In the genomic region with DNA sequence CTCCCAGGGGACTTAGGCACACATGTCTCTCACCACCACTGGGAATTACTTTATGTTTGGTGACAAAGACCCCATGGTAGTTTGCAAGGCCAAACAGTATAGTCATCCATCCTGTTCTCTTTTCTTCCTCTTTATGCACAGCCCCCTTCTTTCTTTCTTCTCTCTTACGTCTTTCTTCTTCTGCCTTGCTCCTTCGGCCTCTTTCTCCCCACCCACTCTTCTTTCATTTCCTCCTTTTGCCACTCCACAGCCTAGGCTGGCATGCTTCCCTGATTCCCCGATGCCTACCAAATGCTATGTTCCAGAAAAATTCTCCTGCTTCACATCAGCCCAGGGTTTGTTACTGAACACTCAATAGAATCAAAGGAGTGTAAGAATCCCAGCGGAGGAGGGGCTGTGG, we compare ENCODE assay signal across 1 cellular context.
TF ChIP-seq lines count a peak whose summit lies in the region.

No MANE protein-coding gene starts in this region.

TF ChIP-seq in H1, 55 proteins besides CTCF, POLR2A, EP300 and RAD21 (continued from another document):
- TF ChIP-seq SP2 (IDR thresholded peaks at IDR 0.05; ENCODE audit: low read length) (no peak), ASH2L (IDR thresholded peaks at IDR 0.05; ENCODE audit: low read length) (no peak), MAFK (IDR thresholded peaks at IDR 0.05; ENCODE audit: low read depth, low read length) (no peak), TAF1 (IDR thresholded peaks at IDR 0.05; ENCODE audit: low read depth, low read length) (no peak), YY1 (IDR thresholded peaks at IDR 0.05; ENCODE audit: low read depth, low read length) (no peak), EZH2 (IDR thresholded peaks at IDR 0.05; ENCODE audit: low read depth, low read length, severe bottlenecking) (no peak), NRF1 (IDR thresholded peaks at IDR 0.05; ENCODE audit: low read depth, low read length) (no peak), TCF12 (IDR thresholded peaks at IDR 0.05; ENCODE audit: low read depth, low read length) (no peak), PHF8 (conservative IDR thresholded peaks at IDR 0.05; ENCODE audit: low read depth, low read length) (no peak), EGR1 (IDR thresholded peaks at IDR 0.05; ENCODE audit: borderline replicate concordance, low read depth, low read length) (no peak), JUND (IDR thresholded peaks at IDR 0.05; ENCODE audit: low read length) (no peak), TAF7 (optimal IDR thresholded peaks at IDR 0.05; ENCODE audit: borderline replicate concordance, low read depth, low read length) (no peak), BACH1 (IDR thresholded peaks at IDR 0.05; ENCODE audit: low read length) (no peak), CEBPB (IDR thresholded peaks at IDR 0.05; ENCODE audit: low read depth, low read length) (no peak)
- TF ChIP-seq, protein P1, sequence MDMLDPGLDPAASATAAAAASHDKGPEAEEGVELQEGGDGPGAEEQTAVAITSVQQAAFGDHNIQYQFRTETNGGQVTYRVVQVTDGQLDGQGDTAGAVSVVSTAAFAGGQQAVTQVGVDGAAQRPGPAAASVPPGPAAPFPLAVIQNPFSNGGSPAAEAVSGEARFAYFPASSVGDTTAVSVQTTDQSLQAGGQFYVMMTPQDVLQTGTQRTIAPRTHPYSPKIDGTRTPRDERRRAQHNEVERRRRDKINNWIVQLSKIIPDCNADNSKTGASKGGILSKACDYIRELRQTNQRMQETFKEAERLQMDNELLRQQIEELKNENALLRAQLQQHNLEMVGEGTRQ (IDR thresholded peaks at IDR 0.05; ENCODE audit: low read length): no peak
- TF ChIP-seq, protein P2, sequence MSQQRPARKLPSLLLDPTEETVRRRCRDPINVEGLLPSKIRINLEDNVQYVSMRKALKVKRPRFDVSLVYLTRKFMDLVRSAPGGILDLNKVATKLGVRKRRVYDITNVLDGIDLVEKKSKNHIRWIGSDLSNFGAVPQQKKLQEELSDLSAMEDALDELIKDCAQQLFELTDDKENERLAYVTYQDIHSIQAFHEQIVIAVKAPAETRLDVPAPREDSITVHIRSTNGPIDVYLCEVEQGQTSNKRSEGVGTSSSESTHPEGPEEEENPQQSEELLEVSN (IDR thresholded peaks at IDR 0.05): no peak
- TF ChIP-seq, protein P3, sequence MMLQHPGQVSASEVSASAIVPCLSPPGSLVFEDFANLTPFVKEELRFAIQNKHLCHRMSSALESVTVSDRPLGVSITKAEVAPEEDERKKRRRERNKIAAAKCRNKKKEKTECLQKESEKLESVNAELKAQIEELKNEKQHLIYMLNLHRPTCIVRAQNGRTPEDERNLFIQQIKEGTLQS (IDR thresholded peaks at IDR 0.05; ENCODE audit: insufficient read depth, low read depth, low read length): no peak
